In genomic region chr1:221725683-221726330, GRCh38 we compare ENCODE assay signal across 9 cellular contexts.
A peak's percentile ranks its signal among the peaks of the same experiment; 100 is the strongest.
DNase-seq lines count a peak whose midpoint lies in the region; ATAC-seq, FAIRE-seq and TF ChIP-seq lines count a peak whose summit lies in the region.
"Had no signal": no experiment of that assay in that cellular context is flagged by ENCODE, and none has a peak within 500 bp of the region (broad histone marks: within the 10 kb centered on the region; RNA-seq: fewer than 3 reads in every experiment).

No MANE protein-coding gene starts in this region.

- TF ChIP-seq POLR2A in H54 (IDR thresholded peaks at IDR 0.05; ENCODE audit: low read depth, low read length): no peak

- H3K27me3 Mint-ChIP-seq in activated naive CD8-positive, alpha-beta T cell treated with anti-CD3 and anti-CD28 coated beads, Interleukin-2, amount 50 U/mL, for 24 hours: no peaks in the 10 kb centered on the region

- DNase-seq in activated naive CD8-positive, alpha-beta T cell treated with anti-CD3 and anti-CD28 coated beads, Interleukin-2, amount 50 U/mL, for 24 hours: no peak
- DNase-seq in NCI-H1694 (lab: John Stamatoyannopoulos, UW) (no peak), SW 1271 (lab: John Stamatoyannopoulos, UW) (no peak), H54 (ENCODE audit: insufficient read length, low spot score) (no peak), NCI-H446 (lab: John Stamatoyannopoulos, UW) (no peak)

- H3K27ac ChIP-seq in neutrophil: peak overlapping the region; percentile 63

- no peak for TF ChIP-seq CTCF in neutrophil (IDR thresholded peaks at IDR 0.05)

- peak overlapping the region; percentile 12 to 31 for H3K4me3 ChIP-seq in neutrophil (ENCODE audit: low read depth in 1 of 2, low read length in 1 of 2)

- H3K9me3 Mint-ChIP-seq in activated naive CD8-positive, alpha-beta T cell treated with anti-CD3 and anti-CD28 coated beads, Interleukin-2, amount 50 U/mL, for 24 hours: peaks cover 6% of the 10 kb centered on the region

- H3K27ac Mint-ChIP-seq in activated naive CD8-positive, alpha-beta T cell treated with anti-CD3 and anti-CD28 coated beads, Interleukin-2, amount 50 U/mL, for 24 hours: peak overlapping the region; percentile 87
- H3K27ac Mint-ChIP-seq: nephron had no signal

- H3K4me1 ChIP-seq in neutrophil (ENCODE audit: control insufficient read depth in 1 of 2, insufficient read depth in 1 of 2, low read depth in 1 of 2, low read length in 1 of 2): peaks cover 10 to 14% of the 10 kb centered on the region in 2 experiments

- peak overlapping the region; percentile 66 for H3K4me3 Mint-ChIP-seq in activated naive CD8-positive, alpha-beta T cell treated with anti-CD3 and anti-CD28 coated beads, Interleukin-2, amount 50 U/mL, for 24 hours
- H3K4me3 Mint-ChIP-seq: nephron had no signal

- H3K27me3 ChIP-seq in neutrophil: no peaks in the 10 kb centered on the region

- ATAC-seq in GM18873 (IDR thresholded peaks at IDR 0.05; ENCODE audit: low FRiP score, unreplicated experiment): peak; percentile 18
- peak; percentile 22 for ATAC-seq in HG03135 (IDR thresholded peaks at IDR 0.05; ENCODE audit: unreplicated experiment)
- no peak for ATAC-seq in activated naive CD8-positive, alpha-beta T cell treated with anti-CD3 and anti-CD28 coated beads, Interleukin-2, amount 50 U/mL, for 24 hours

- no peak for FAIRE-seq in H54 (lab: Jason Lieb, UNC)

- H3K36me3 Mint-ChIP-seq in activated naive CD8-positive, alpha-beta T cell treated with anti-CD3 and anti-CD28 coated beads, Interleukin-2, amount 50 U/mL, for 24 hours (ENCODE audit: low read depth): peaks cover 54% of the 10 kb centered on the region

- no peaks in the 10 kb centered on the region for H3K9me3 ChIP-seq in neutrophil

- peaks cover 78% of the 10 kb centered on the region for H3K4me1 Mint-ChIP-seq in activated naive CD8-positive, alpha-beta T cell treated with anti-CD3 and anti-CD28 coated beads, Interleukin-2, amount 50 U/mL, for 24 hours

- H3K36me3 ChIP-seq in neutrophil: no peaks in the 10 kb centered on the region
